2 cellular contexts compared by ENCODE assay signal in the genomic region with DNA sequence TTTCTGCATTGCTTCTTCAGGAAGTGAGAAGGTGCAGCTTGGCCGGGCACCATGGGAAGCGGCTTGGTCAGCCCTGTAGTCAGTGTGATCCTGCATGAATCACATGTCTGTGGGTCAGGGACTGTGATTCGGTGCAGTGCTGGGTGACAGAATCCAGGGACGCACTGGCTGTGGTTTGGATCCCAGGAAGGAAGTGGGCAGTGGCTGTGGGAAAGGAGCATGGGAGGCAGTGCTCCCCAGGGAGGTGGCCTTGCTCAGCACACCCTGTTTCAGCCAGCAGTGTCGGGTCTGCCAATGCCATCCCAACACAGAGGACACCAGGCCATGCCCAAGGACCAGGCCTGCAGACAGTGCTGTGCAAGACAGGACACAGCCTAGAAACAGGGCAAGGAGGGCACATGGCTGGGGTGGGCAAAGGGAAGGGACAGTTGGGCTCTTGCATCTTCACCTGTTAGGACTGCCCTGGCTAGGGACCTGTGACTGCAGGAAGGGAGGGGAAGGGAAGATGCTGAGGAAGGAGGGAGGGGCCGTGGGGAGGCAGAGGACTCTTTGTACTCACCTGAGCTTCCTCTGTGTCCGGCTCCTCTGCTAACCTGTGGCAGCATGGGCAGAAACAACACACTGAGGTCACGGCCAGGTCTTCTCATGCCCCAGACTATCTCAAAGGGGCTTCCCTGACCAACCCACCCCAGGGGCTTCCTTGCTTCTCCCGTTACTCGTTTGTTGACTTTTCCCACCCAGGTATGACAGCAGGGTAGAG.
TF ChIP-seq lines count a peak whose summit lies in the region.

No MANE protein-coding gene starts in this region.

TF ChIP-seq in H1, 55 proteins besides CTCF, POLR2A, EP300 and RAD21:
- no peak for TF ChIP-seq HDAC6 (IDR thresholded peaks at IDR 0.05; ENCODE audit: low read depth, low read length)
- TF ChIP-seq, protein P1, sequence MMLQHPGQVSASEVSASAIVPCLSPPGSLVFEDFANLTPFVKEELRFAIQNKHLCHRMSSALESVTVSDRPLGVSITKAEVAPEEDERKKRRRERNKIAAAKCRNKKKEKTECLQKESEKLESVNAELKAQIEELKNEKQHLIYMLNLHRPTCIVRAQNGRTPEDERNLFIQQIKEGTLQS (IDR thresholded peaks at IDR 0.05; ENCODE audit: insufficient read depth, low read depth, low read length), result no peak
- TF ChIP-seq GTF2F1 (IDR thresholded peaks at IDR 0.05; ENCODE audit: borderline replicate concordance, low read depth, low read length), result no peak
- no peak for TF ChIP-seq CTBP2 (IDR thresholded peaks at IDR 0.05; ENCODE audit: borderline replicate concordance, insufficient read depth, insufficient read length, low read length)
- no peak for TF ChIP-seq NRF1 (IDR thresholded peaks at IDR 0.05; ENCODE audit: low read depth, low read length)

TF ChIP-seq in SK-N-SH treated with all-trans-retinoic acid at 6 μM for 48 hours, 23 proteins besides CTCF, POLR2A, EP300 and RAD21:
- TF ChIP-seq BACH2 (CRISPR knock-in tag; IDR thresholded peaks at IDR 0.05; ENCODE audit: borderline replicate concordance) (no peak), ZNF70 (CRISPR knock-in tag; IDR thresholded peaks at IDR 0.05) (no peak), PPARA (CRISPR knock-in tag; IDR thresholded peaks at IDR 0.05; ENCODE audit: borderline replicate concordance) (no peak), TOX (CRISPR knock-in tag; IDR thresholded peaks at IDR 0.05; ENCODE audit: borderline replicate concordance) (no peak), ARNTL (CRISPR knock-in tag; IDR thresholded peaks at IDR 0.05; ENCODE audit: borderline replicate concordance, low read depth) (no peak), ZNF8 (CRISPR knock-in tag; IDR thresholded peaks at IDR 0.05) (no peak), CSDC2 (CRISPR knock-in tag; IDR thresholded peaks at IDR 0.05) (no peak), TCF4 (CRISPR knock-in tag; IDR thresholded peaks at IDR 0.05; ENCODE audit: borderline replicate concordance) (no peak), TSHZ2 (CRISPR knock-in tag; IDR thresholded peaks at IDR 0.05) (no peak), SNAI2 (CRISPR knock-in tag; IDR thresholded peaks at IDR 0.05) (no peak)
- TF ChIP-seq, protein P2, sequence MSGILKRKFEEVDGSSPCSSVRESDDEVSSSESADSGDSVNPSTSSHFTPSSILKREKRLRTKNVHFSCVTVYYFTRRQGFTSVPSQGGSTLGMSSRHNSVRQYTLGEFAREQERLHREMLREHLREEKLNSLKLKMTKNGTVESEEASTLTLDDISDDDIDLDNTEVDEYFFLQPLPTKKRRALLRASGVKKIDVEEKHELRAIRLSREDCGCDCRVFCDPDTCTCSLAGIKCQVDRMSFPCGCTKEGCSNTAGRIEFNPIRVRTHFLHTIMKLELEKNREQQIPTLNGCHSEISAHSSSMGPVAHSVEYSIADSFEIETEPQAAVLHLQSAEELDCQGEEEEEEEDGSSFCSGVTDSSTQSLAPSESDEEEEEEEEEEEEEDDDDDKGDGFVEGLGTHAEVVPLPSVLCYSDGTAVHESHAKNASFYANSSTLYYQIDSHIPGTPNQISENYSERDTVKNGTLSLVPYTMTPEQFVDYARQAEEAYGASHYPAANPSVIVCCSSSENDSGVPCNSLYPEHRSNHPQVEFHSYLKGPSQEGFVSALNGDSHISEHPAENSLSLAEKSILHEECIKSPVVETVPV (CRISPR knock-in tag; IDR thresholded peaks at IDR 0.05), result no peak
- TF ChIP-seq, protein P3, sequence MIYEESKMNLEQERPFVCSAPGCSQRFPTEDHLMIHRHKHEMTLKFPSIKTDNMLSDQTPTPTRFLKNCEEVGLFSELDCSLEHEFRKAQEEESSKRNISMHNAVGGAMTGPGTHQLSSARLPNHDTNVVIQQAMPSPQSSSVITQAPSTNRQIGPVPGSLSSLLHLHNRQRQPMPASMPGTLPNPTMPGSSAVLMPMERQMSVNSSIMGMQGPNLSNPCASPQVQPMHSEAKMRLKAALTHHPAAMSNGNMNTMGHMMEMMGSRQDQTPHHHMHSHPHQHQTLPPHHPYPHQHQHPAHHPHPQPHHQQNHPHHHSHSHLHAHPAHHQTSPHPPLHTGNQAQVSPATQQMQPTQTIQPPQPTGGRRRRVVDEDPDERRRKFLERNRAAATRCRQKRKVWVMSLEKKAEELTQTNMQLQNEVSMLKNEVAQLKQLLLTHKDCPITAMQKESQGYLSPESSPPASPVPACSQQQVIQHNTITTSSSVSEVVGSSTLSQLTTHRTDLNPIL (CRISPR knock-in tag; IDR thresholded peaks at IDR 0.05; ENCODE audit: low read depth), result no peak
